29 cellular contexts compared by ENCODE assay signal in the genomic region with DNA sequence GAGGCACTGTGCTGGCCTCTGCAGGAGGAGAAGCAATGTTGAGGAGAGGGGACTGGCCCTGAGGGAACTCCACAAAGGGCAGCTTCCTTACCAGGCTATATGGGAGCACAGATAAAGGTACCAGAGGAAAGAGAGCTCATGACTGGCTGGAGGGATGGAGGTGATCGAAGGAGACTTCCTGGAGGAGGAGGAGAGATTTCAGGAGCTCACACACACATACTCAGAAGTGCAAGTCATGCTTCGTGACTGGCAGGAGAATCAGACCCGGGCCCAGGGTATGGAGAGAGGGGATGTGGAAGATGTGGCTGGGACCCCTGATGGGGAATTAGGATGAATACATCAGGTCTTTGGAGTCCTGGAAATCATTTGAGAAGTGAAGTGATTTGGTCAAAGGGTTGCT.
"Had no signal": no experiment of that assay in that cellular context is flagged by ENCODE, and none has a peak within 500 bp of the region (broad histone marks: within the 10 kb centered on the region; RNA-seq: fewer than 3 reads in every experiment).

No MANE protein-coding gene starts in this region.

- H3K4me1 ChIP-seq: body of pancreas had no signal

- ATAC-seq: activated CD4-positive, alpha-beta T cell treated with anti-CD3 and anti-CD28 coated beads for 36 hours; activated CD8-positive, alpha-beta memory T cell treated with anti-CD3 and anti-CD28 coated beads, Interleukin-2, amount 10 ng/mL, durations not matched to agents 7 days and 5 days; activated CD8-positive, alpha-beta T cell treated with anti-CD3 and anti-CD28 coated beads, Interleukin-2, amount 10 ng/mL, durations not matched to agents 7 days and 5 days; activated naive CD8-positive, alpha-beta T cell treated with anti-CD3 and anti-CD28 coated beads, Interleukin-2, amount 50 U/mL, for 24 hours; activated T-cell treated with anti-CD3 and anti-CD28 coated beads, Interleukin-2, amount 50 U/mL, for 72 hours; body of pancreas; esophagus mucosa; heart left ventricle; T-cell had no signal

- FAIRE-seq: colon, frontal cortex had no signal

- H3K36me3 ChIP-seq: adrenal gland, heart left ventricle had no signal

- H3K27me3 ChIP-seq: adrenal gland, body of pancreas, heart left ventricle, hepatocyte had no signal

- H3K27ac ChIP-seq: adrenal gland, body of pancreas, heart left ventricle, hepatocyte had no signal

- H3K4me2 ChIP-seq: hepatocyte had no signal

- H3K4me3 ChIP-seq: adrenal gland, body of pancreas, heart left ventricle, hepatocyte had no signal

- H3K9me3 ChIP-seq: adrenal gland, body of pancreas, heart left ventricle had no signal

- DNase-seq: activated CD4-positive, alpha-beta memory T cell treated with anti-CD3 and anti-CD28 coated beads for 36 hours; activated CD4-positive, alpha-beta T cell treated with anti-CD3 and anti-CD28 coated beads for 36 hours; activated CD4-positive, alpha-beta T cell treated with anti-CD3 and anti-CD28 coated beads, Interleukin-2, amount 10 ng/mL, durations not matched to agents 24 days and 14 days; activated CD4-positive, CD25-positive, alpha-beta regulatory T cell; activated CD4-positive, CD25-positive, alpha-beta regulatory T cell treated with anti-CD3 and anti-CD28 coated beads, Interleukin-2, amount 50 U/mL, for 72 hours; activated CD8-positive, alpha-beta memory T cell treated with anti-CD3 and anti-CD28 coated beads, Interleukin-2, amount 10 ng/mL, durations not matched to agents 7 days and 5 days; activated CD8-positive, alpha-beta memory T cell treated with anti-CD3 and anti-CD28 coated beads, Interleukin-2, amount 50 U/mL, for 4 hours; activated CD8-positive, alpha-beta T cell treated with anti-CD3 and anti-CD28 coated beads, Interleukin-2, amount 10 ng/mL, durations not matched to agents 7 days and 5 days; activated gamma-delta T cell; activated naive CD4-positive, alpha-beta T cell treated with Interleukin-2 at 50 U/mL for 16 hours; activated naive CD8-positive, alpha-beta T cell treated with anti-CD3 and anti-CD28 coated beads for 36 hours; activated naive CD8-positive, alpha-beta T cell treated with anti-CD3 and anti-CD28 coated beads, Interleukin-2, amount 50 U/mL, for 24 hours; activated T-cell treated with anti-CD3 and anti-CD28 coated beads, Interleukin-2, amount 50 U/mL, for 1 hour; activated T-cell treated with anti-CD3 and anti-CD28 coated beads, Interleukin-2, amount 50 U/mL, for 72 hours; adrenal gland; amygdala; aorta; body of pancreas; caudate nucleus; effector CD8-positive, alpha-beta T cell; foreskin fibroblast; glutamatergic neuron; heart left ventricle; T-cell; T1000 had no signal

- H2AFZ ChIP-seq: hepatocyte had no signal
